31 cellular contexts compared by ENCODE assay signal in the genomic region with DNA sequence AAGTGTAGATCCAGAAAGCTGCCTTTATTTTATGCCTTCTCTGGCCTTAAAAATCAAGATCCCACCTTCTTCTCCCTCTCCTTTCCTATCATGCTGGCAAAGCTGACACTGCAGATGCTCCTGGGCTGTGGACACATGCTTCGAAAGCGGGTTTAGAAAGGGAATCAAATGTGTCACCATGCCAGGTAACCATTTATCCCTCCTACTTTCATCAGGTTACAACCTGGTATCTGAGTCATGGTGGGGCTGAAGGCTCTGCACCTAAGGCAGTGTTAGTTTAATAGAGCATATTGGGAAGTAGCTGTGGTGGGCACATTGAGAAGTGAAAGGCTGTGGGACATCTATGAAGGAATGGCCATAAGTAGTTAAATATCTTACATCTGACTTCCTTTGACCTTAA.
"Had no signal": no experiment of that assay in that cellular context is flagged by ENCODE, and none has a peak within 500 bp of the region (broad histone marks: within the 10 kb centered on the region; RNA-seq: fewer than 3 reads in every experiment).

No MANE protein-coding gene starts in this region.

- H3K27me3 ChIP-seq: brain microvascular endothelial cell, hepatocyte, pancreas, spleen, testis, transverse colon had no signal

- H3K4me3 ChIP-seq: hepatocyte, pancreas, psoas muscle, spleen, testis, transverse colon had no signal

- DNase-seq: activated CD4-positive, alpha-beta memory T cell treated with anti-CD3 and anti-CD28 coated beads, Interleukin-2, amount 10 ng/mL, durations not matched to agents 7 days and 5 days; activated CD4-positive, alpha-beta T cell treated with anti-CD3 and anti-CD28 coated beads, Interleukin-2, amount 10 ng/mL, durations not matched to agents 24 days and 14 days; activated gamma-delta T cell treated with Interleukin-2 at 50 U/mL for 16 hours; activated naive CD4-positive, alpha-beta T cell treated with anti-CD3 and anti-CD28 coated beads, Interleukin-2, amount 50 U/mL, for 16 hours; activated T-cell treated with anti-CD3 and anti-CD28 coated beads, Interleukin-2, amount 50 U/mL, for 4 hours; amniotic stem cell; brain microvascular endothelial cell; caudate nucleus; glutamatergic neuron; islet precursor cell; left cardiac atrium; left ventricle myocardium superior; naive B cell; nephron progenitor cell; pancreas; psoas muscle; right cardiac atrium; spleen; stimulated activated naive CD4-positive, alpha-beta T cell treated with Interleukin-2 at 50 U/mL for 16 hours; T-helper 17 cell; T1000; testis; transverse colon; WERI-Rb-1 had no signal

- ATAC-seq: activated CD4-positive, CD25-positive, alpha-beta regulatory T cell treated with anti-CD3 and anti-CD28 coated beads, Interleukin-2, amount 50 U/mL, for 24 hours; activated T-cell treated with anti-CD3 and anti-CD28 coated beads, Interleukin-2, amount 50 U/mL, for 4 hours; activated T-helper 17 cell treated with anti-CD3 and anti-CD28 coated beads, Interleukin-2, amount 50 U/mL, for 72 hours; left cardiac atrium; left ventricle myocardium superior; psoas muscle; right cardiac atrium; SK-N-SH treated with all-trans-retinoic acid at 6 μM for 48 hours; T-helper 17 cell had no signal

- H3K79me2 ChIP-seq: hepatocyte had no signal

- FAIRE-seq: astrocyte, endometrium, frontal cortex, pancreas had no signal

- H3K36me3 ChIP-seq: brain microvascular endothelial cell, pancreas, spleen, transverse colon, WERI-Rb-1 had no signal

- H3K4me2 ChIP-seq: hepatocyte had no signal

- H3K4me1 ChIP-seq: spleen, testis, transverse colon had no signal

- H3K27ac ChIP-seq: spleen, testis, transverse colon, WERI-Rb-1 had no signal
